23 cellular contexts compared by ENCODE assay signal in the genomic region with DNA sequence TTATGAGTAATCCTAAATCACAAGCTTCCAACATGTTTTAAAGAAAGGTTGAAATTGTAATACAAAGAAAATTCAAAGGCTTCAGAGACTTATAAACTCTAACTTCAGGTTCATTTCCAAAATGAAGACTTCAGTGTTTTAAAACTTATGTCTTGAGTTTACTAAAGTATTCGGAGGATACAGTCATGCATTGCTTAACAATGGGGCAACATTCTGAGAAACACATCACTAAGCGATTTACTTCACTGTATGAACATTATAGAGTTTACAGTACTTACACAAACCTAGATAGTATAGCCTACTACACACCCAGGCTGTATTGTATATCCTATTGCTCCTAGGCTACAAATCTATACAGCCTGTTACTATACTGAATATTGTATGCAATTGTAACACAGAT. TPM values are rescaled to one million over a fixed set of nuclear protein-coding genes. Genes with fewer than 3 reads are reported as not detected.
DNase-seq lines count a peak whose midpoint lies in the region; ATAC-seq, FAIRE-seq and TF ChIP-seq lines count a peak whose summit lies in the region.
"Had no signal": no experiment of that assay in that cellular context is flagged by ENCODE, and none has a peak within 500 bp of the region (broad histone marks: within the 10 kb centered on the region; RNA-seq: fewer than 3 reads in every experiment).

No MANE protein-coding gene starts in this region.

- no peaks in the 10 kb centered on the region for H3K27me3 ChIP-seq in osteoblast (ENCODE audit: insufficient read depth, low read length)
- H3K27me3 ChIP-seq in CD4-positive, alpha-beta T cell (ENCODE audit: control insufficient read depth, insufficient read depth, low read length) = no peaks in the 10 kb centered on the region

- no peaks in the 10 kb centered on the region for H3K27me3 Mint-ChIP-seq in CD4-positive, alpha-beta T cell
- H3K27me3 Mint-ChIP-seq: CD8-positive, alpha-beta memory T cell had no signal

- peaks cover 76% of the 10 kb centered on the region for H3K36me3 Mint-ChIP-seq in CD4-positive, alpha-beta T cell (ENCODE audit: low read depth)

- DNase-seq in GM12891 (ENCODE audit: insufficient read length, low spot score) = no peak
- DNase-seq in SK-N-MC (ENCODE audit: low read depth, low spot score) = no peak
- peak; percentile 4 for DNase-seq in fibroblast of gingiva (ENCODE audit: low read depth)
- no peak for DNase-seq in osteoblast (ENCODE audit: insufficient read length, low spot score, missing footprints)
- no peak for DNase-seq in CD4-positive, alpha-beta T cell
- DNase-seq in SIG-M5 treated with dmso at 0.1 percent for 504 hours (lab: John Stamatoyannopoulos, UW; ENCODE audit: unreplicated experiment) = no peak
- no peak for DNase-seq in cerebellar cortex (ENCODE audit: low spot score)
- DNase-seq: AML-193; C1 segment of cervical spinal cord; Calu3; CD8-positive, alpha-beta memory T cell; GF-D8; H7; KBM-7; MM.1S; NCI-H1092 treated with DMSO at 0.1 percent for 48 hours; NCI-H146; NCI-H2029 treated with DMSO at 0.1 percent for 48 hours; NCI-H2171; NCI-H345; NCI-H82; SIG-M5 had no signal

- TF ChIP-seq POLR2A in GM12891 (IDR thresholded peaks at IDR 0.05; ENCODE audit: low read depth, low read length) = no peak

- peaks cover 21% of the 10 kb centered on the region for H3K4me1 ChIP-seq in osteoblast (ENCODE audit: insufficient read depth, low read length)

- no peak for TF ChIP-seq CTCF in osteoblast (IDR thresholded peaks at IDR 0.05; ENCODE audit: extremely low read depth, low read depth, low read length)
- TF ChIP-seq CTCF in CD4-positive, alpha-beta T cell (IDR thresholded peaks at IDR 0.05) = no peak

- H3K9me3 ChIP-seq in SK-N-MC (ENCODE audit: low read depth, low read length) (no peaks in the 10 kb centered on the region), osteoblast (ENCODE audit: low read depth, low read length) (no peaks in the 10 kb centered on the region)
- no peaks in the 10 kb centered on the region for H3K9me3 ChIP-seq in CD4-positive, alpha-beta T cell (ENCODE audit: control insufficient read depth, low read length)

- FAIRE-seq in GM12891 (lab: Jason Lieb, UNC) = peak; percentile 58

- H3K27ac ChIP-seq in SK-N-MC = peak overlapping the region; percentile 62; the same call in 1 of the 2 replicates
- peak overlapping the region; percentile 19 for H3K27ac ChIP-seq in osteoblast (ENCODE audit: low read depth, low read length)
- H3K27ac ChIP-seq in CD4-positive, alpha-beta T cell (ENCODE audit: low read depth, low read length) = no peak overlapping the region

- H3K4me3 Mint-ChIP-seq in CD4-positive, alpha-beta T cell = no peak overlapping the region
- H3K4me3 Mint-ChIP-seq: CD8-positive, alpha-beta memory T cell had no signal

- CTCF ChIA-PET in CD4-positive, alpha-beta T cell (lab: Charles Lee) = no interaction called here

- H3K79me2 ChIP-seq in osteoblast (ENCODE audit: insufficient read depth, low read length) = peaks cover 79% of the 10 kb centered on the region

- POLR2A ChIA-PET in CD4-positive, alpha-beta T cell (lab: Charles Lee) = no interaction called here

- ATAC-seq in CD4-positive, alpha-beta T cell (ENCODE audit: poor library complexity) = no peak
- ATAC-seq: Panc1 had no signal

- no peak overlapping the region for H3K4me3 ChIP-seq in SK-N-MC
- H3K4me3 ChIP-seq in osteoblast (ENCODE audit: insufficient read depth, low read length) = no peak overlapping the region

- H3K27ac Mint-ChIP-seq in CD4-positive, alpha-beta T cell = no peak overlapping the region
- H3K27ac Mint-ChIP-seq: CD8-positive, alpha-beta memory T cell had no signal

- H4K20me1 ChIP-seq in osteoblast (ENCODE audit: insufficient read depth, low read length) = peaks cover 8% of the 10 kb centered on the region

- H3K4me2 ChIP-seq in osteoblast (ENCODE audit: insufficient read depth, low read length) = no peak overlapping the region

- no peak overlapping the region for H3K9ac ChIP-seq in SK-N-MC (ENCODE audit: insufficient read length)

- intact Hi-C loops in CD4-positive, alpha-beta T cell (cut with DNase I, micrococcal nuclease) = loop anchor here in 1 of 2 experiments (5.0 kb wide), 1 partner anchor 36 kb away; no protein-coding TSS in a partner anchor

- peaks cover 4% of the 10 kb centered on the region for H3K4me1 Mint-ChIP-seq in CD4-positive, alpha-beta T cell (ENCODE audit: low read depth)

- H3K9me3 Mint-ChIP-seq in CD4-positive, alpha-beta T cell = no peaks in the 10 kb centered on the region
- H3K9me3 Mint-ChIP-seq: CD8-positive, alpha-beta memory T cell had no signal

- H2AFZ ChIP-seq in osteoblast (ENCODE audit: low read length) = no peak overlapping the region

- H3K36me3 ChIP-seq in SK-N-MC (ENCODE audit: insufficient read depth, low read length) (peaks cover 64% of the 10 kb centered on the region), osteoblast (ENCODE audit: insufficient read depth, low read length) (peaks cover 28% of the 10 kb centered on the region)

TF ChIP-seq in GM12891, 5 proteins besides CTCF, POLR2A, EP300 and RAD21:
- TF ChIP-seq SPI1 (IDR thresholded peaks at IDR 0.05; ENCODE audit: low read depth, low read length) (no peak), POU2F2 (IDR thresholded peaks at IDR 0.05; ENCODE audit: low read depth, low read length) (no peak), PAX5 (IDR thresholded peaks at IDR 0.05; ENCODE audit: insufficient read depth, low read length, severe bottlenecking) (no peak)

RNA-seq across cellular contexts. Expression of a gene that starts 38.3 kb away (rescaled TPM):
- polyA plus RNA-seq in GM12891 (2012; ENCODE audit: low read depth, missing spikeins) = 14.7 TPM
- total RNA-seq in osteoblast = 90.5 and 102 TPM in 2 replicates
- 10 to 100 TPM; 34.7 to 38.2 TPM for total RNA-seq in CD4-positive, alpha-beta T cell

RNA-seq across cellular contexts. Expression of a gene that starts 39.1 kb away (rescaled TPM):
- 12.8 TPM for polyA plus RNA-seq in GM12891 (2012; ENCODE audit: low read depth, missing spikeins)
- total RNA-seq in osteoblast = 42.7 and 63.9 TPM in 2 replicates
- 10 to 100 TPM; 18.3 to 21.2 TPM for total RNA-seq in CD4-positive, alpha-beta T cell
